In genomic region chr19:2040647-2041435, GRCh38 we compare ENCODE assay signal across 8 cellular contexts. TPM values are rescaled to one million over a fixed set of nuclear protein-coding genes. Genes with fewer than 3 reads are reported as not detected.
DNase-seq lines count a peak whose midpoint lies in the region; ATAC-seq and TF ChIP-seq lines count a peak whose summit lies in the region.

No MANE protein-coding gene starts in this region.

- in situ Hi-C loops in KBM-7 (cut with MboI; ENCODE audit: low pct_unique_long_range_greater_than_20kb, low sequenced_read_pairs), result no loop called here

- H3K27ac ChIP-seq in layer of hippocampus (ENCODE audit: low read depth, low read length) (peak overlapping the region; percentile 98), suprapubic skin (peak overlapping the region; percentile 82)

- H3K4me3 Mint-ChIP-seq in activated CD4-positive, alpha-beta T cell treated with anti-CD3 and anti-CD28 coated beads for 36 hours, result peak overlapping the region; percentile 73
- peak overlapping the region; percentile 79 for H3K4me3 Mint-ChIP-seq in activated naive CD8-positive, alpha-beta T cell treated with anti-CD3 and anti-CD28 coated beads for 36 hours

- intact Hi-C loops in activated CD4-positive, alpha-beta T cell treated with anti-CD3 and anti-CD28 coated beads for 36 hours (cut with DNase I, micrococcal nuclease), result no loop called here

- H3K27me3 Mint-ChIP-seq in activated CD4-positive, alpha-beta T cell treated with anti-CD3 and anti-CD28 coated beads for 36 hours, result no peaks in the 10 kb centered on the region
- H3K27me3 Mint-ChIP-seq in activated naive CD8-positive, alpha-beta T cell treated with anti-CD3 and anti-CD28 coated beads for 36 hours, result no peaks in the 10 kb centered on the region

- H3K27me3 ChIP-seq in layer of hippocampus (ENCODE audit: control insufficient read depth, insufficient read depth, low read length) (no peaks in the 10 kb centered on the region), suprapubic skin (no peaks in the 10 kb centered on the region)

- H3K9me3 ChIP-seq in suprapubic skin, result no peaks in the 10 kb centered on the region

- ATAC-seq in activated CD4-positive, alpha-beta T cell treated with anti-CD3 and anti-CD28 coated beads for 36 hours, result no peak

- H3K27ac Mint-ChIP-seq in activated CD4-positive, alpha-beta T cell treated with anti-CD3 and anti-CD28 coated beads for 36 hours, result peak overlapping the region; percentile 88
- peak overlapping the region; percentile 94 for H3K27ac Mint-ChIP-seq in activated naive CD8-positive, alpha-beta T cell treated with anti-CD3 and anti-CD28 coated beads for 36 hours

- H3K4me1 Mint-ChIP-seq in activated CD4-positive, alpha-beta T cell treated with anti-CD3 and anti-CD28 coated beads for 36 hours, result peaks cover 16% of the 10 kb centered on the region
- H3K4me1 Mint-ChIP-seq in activated naive CD8-positive, alpha-beta T cell treated with anti-CD3 and anti-CD28 coated beads for 36 hours, result peaks cover 18% of the 10 kb centered on the region

- TF ChIP-seq EP300 in suprapubic skin (IDR thresholded peaks at IDR 0.05), result no peak

- POLR2A ChIA-PET in activated CD4-positive, alpha-beta T cell treated with anti-CD3 and anti-CD28 coated beads for 36 hours (lab: Charles Lee), result interaction anchor here (0.6 to 2.9 kb wide), 3 partner anchors 8 to 64 kb away, joined by 3 to 20 read pairs (median 3); no protein-coding TSS in a partner anchor

- peaks cover 64% of the 10 kb centered on the region for H3K4me1 ChIP-seq in suprapubic skin

- H3K9me3 Mint-ChIP-seq in activated CD4-positive, alpha-beta T cell treated with anti-CD3 and anti-CD28 coated beads for 36 hours (ENCODE audit: low read depth), result no peaks in the 10 kb centered on the region
- H3K9me3 Mint-ChIP-seq in activated naive CD8-positive, alpha-beta T cell treated with anti-CD3 and anti-CD28 coated beads for 36 hours, result no peaks in the 10 kb centered on the region

- H3K4me3 ChIP-seq in suprapubic skin, result no peak overlapping the region

- 77% methylated on average over 8 of the region's 28 CpGs for WGBS in suprapubic skin

- no peak for DNase-seq in activated CD4-positive, alpha-beta T cell treated with anti-CD3 and anti-CD28 coated beads for 36 hours
- no peak for DNase-seq in activated CD4-positive, alpha-beta T cell treated with anti-CD3 and anti-CD28 coated beads, Interleukin-2, amount 50 U/mL, for 4 hours
- no peak for DNase-seq in activated naive CD8-positive, alpha-beta T cell treated with anti-CD3 and anti-CD28 coated beads for 36 hours
- DNase-seq in suprapubic skin (ENCODE audit: low spot score in 2 of 2), result peak in 1 of 2 donors; percentile 71
- no peak for DNase-seq in middle frontal gyrus (ENCODE audit: extremely low spot score, low spot score)
- no peak for DNase-seq in iPS-NIHi11 (ENCODE audit: low spot score)
- no peak for DNase-seq in KBM-7

- peaks cover 60% of the 10 kb centered on the region for H3K36me3 ChIP-seq in suprapubic skin

- CTCF ChIA-PET in activated CD4-positive, alpha-beta T cell treated with anti-CD3 and anti-CD28 coated beads for 36 hours (lab: Charles Lee), result interaction anchor here (0.5 kb wide), 1 partner anchor 272 kb away, joined by 3 read pairs; no protein-coding TSS in a partner anchor

- H3K36me3 Mint-ChIP-seq in activated CD4-positive, alpha-beta T cell treated with anti-CD3 and anti-CD28 coated beads for 36 hours (ENCODE audit: low read depth), result peaks cover 21% of the 10 kb centered on the region
- H3K36me3 Mint-ChIP-seq in activated naive CD8-positive, alpha-beta T cell treated with anti-CD3 and anti-CD28 coated beads for 36 hours, result peaks cover 20% of the 10 kb centered on the region

- TF ChIP-seq POLR2A in suprapubic skin (IDR thresholded peaks at IDR 0.05), result no peak

- no peak for TF ChIP-seq CTCF in suprapubic skin (IDR thresholded peaks at IDR 0.05)

RNA-seq across cellular contexts. Expression of gene MKNK2, which starts 10.2 kb away (rescaled TPM):
- total RNA-seq in activated CD4-positive, alpha-beta T cell treated with anti-CD3 and anti-CD28 coated beads for 36 hours, result 100 to 1,000 TPM; 139 to 155 TPM
- total RNA-seq in activated naive CD8-positive, alpha-beta T cell treated with anti-CD3 and anti-CD28 coated beads for 36 hours, result 100 to 1,000 TPM; 230 to 232 TPM
- total RNA-seq in suprapubic skin, result 100 to 1,000 TPM; 209 to 249 (median 219) TPM

RNA-seq across cellular contexts. Expression of gene BTBD2, which starts 25.3 kb away (rescaled TPM):
- total RNA-seq in activated CD4-positive, alpha-beta T cell treated with anti-CD3 and anti-CD28 coated beads for 36 hours, result 10 to 100 TPM; 46.7 to 61.8 TPM
- 10 to 100 TPM; 22.1 to 26.2 TPM for total RNA-seq in activated naive CD8-positive, alpha-beta T cell treated with anti-CD3 and anti-CD28 coated beads for 36 hours
- 100 to 1,000 TPM in 1 of 4 donors, 10 to 100 TPM in 3; 83.0 to 101 (median 90.3) TPM for total RNA-seq in suprapubic skin

RNA-seq across cellular contexts. Expression of gene MOB3A, which starts 55.3 kb away (rescaled TPM):
- 100 to 1,000 TPM; 148 to 156 TPM for total RNA-seq in activated CD4-positive, alpha-beta T cell treated with anti-CD3 and anti-CD28 coated beads for 36 hours
- total RNA-seq in activated naive CD8-positive, alpha-beta T cell treated with anti-CD3 and anti-CD28 coated beads for 36 hours, result 100 to 1,000 TPM; 147 to 153 TPM
- total RNA-seq in suprapubic skin, result 10 to 100 TPM; 23.7 to 29.4 (median 28.1) TPM

RNA-seq across cellular contexts. Expression of gene IZUMO4, which starts 55.9 kb away (rescaled TPM):
- 10 to 100 TPM; 15.2 to 16.6 TPM for total RNA-seq in activated CD4-positive, alpha-beta T cell treated with anti-CD3 and anti-CD28 coated beads for 36 hours
- total RNA-seq in activated naive CD8-positive, alpha-beta T cell treated with anti-CD3 and anti-CD28 coated beads for 36 hours, result 10 to 100 TPM; 12.4 to 12.6 TPM
- total RNA-seq in suprapubic skin, result 1 to 10 TPM; 2.1 to 8.1 (median 6.4) TPM

Comparison
In these comparisons a context has a peak if more than half of its experiments do, and no peak if none do; other contexts are left out.
1. RNA of gene MOB3A, which starts 55.3 kb away (total RNA-seq): 148 to 156 TPM in activated CD4-positive, alpha-beta T cell treated with anti-CD3 and anti-CD28 coated beads for 36 hours and 147 to 153 TPM in activated naive CD8-positive, alpha-beta T cell treated with anti-CD3 and anti-CD28 coated beads for 36 hours; 23.7 to 29.4 TPM in suprapubic skin; every median in the first group is over 4 times any median in the second.